ENCODE assay signal across 8 cellular contexts in the genomic region with DNA sequence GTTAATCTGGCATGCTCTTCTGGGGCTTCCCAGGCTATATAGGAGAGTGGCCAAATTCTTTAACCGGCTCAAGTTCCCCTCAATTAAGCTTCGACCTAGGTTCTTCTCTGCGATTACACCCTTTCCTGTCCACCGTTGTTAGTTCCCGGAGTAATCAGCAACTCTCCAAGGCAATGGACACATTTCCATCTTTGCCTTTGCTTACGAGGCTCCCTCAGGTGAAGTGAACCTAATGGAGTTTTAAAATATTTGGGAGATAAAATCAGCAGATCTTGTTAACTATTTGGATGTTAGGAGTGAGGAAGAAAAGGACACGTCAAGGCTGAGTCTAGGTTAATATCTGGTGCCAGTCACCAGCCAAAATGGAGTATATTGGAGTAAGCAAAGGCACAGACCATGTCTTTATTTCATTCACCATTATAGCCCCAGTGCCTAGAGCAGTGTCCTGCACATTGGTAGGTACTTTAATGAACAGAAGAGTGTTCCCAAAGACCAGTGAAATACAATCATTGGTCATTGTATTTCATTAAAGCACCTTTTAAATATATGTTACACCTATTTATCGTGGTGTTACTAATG. TPM values are rescaled to one million over a fixed set of nuclear protein-coding genes. Genes with fewer than 3 reads are reported as not detected.
DNase-seq lines count a peak whose midpoint lies in the region; ATAC-seq and TF ChIP-seq lines count a peak whose summit lies in the region.

No MANE protein-coding gene starts in this region.

- no peaks in the 10 kb centered on the region for H3K9me3 ChIP-seq in SJCRH30 (replicated peaks)
- no peaks in the 10 kb centered on the region for H3K9me3 ChIP-seq in spleen

- TF ChIP-seq CTCF in foreskin fibroblast (IDR thresholded peaks at IDR 0.05; ENCODE audit: low read depth, low read length) (no peak), spleen (IDR thresholded peaks at IDR 0.05 in 8 of 11, conservative IDR thresholded peaks at IDR 0.05 in 3 of 11) (no peak)

- no peaks in the 10 kb centered on the region for H3K9me3 Mint-ChIP-seq in activated CD4-positive, alpha-beta T cell treated with anti-CD3 and anti-CD28 coated beads, Interleukin-2, amount 10 ng/mL, durations not matched to agents 24 days and 14 days

- peaks cover 3% of the 10 kb centered on the region; the same call in 1 of the 2 replicates for H3K4me1 ChIP-seq in SJCRH30
- peaks cover 20 to 61% (median 48%) of the 10 kb centered on the region in 6 donors for H3K4me1 ChIP-seq in spleen

- 5 to 8% (median 7%) methylated on average over 8 of the region's 8 CpGs for WGBS in spleen, 5 donors

- H3K27me3 ChIP-seq in SJCRH30 (no peaks in the 10 kb centered on the region), spleen (replicated peaks in 1 of 7) (no peaks in the 10 kb centered on the region)

- peak; percentile 61 for DNase-seq in activated CD4-positive, alpha-beta T cell treated with anti-CD3 and anti-CD28 coated beads, Interleukin-2, amount 10 ng/mL, durations not matched to agents 24 days and 14 days
- no peak for DNase-seq in activated CD4-positive, alpha-beta T cell treated with anti-CD3 and anti-CD28 coated beads for 1 hour
- DNase-seq in SJCRH30, result no peak
- DNase-seq in foreskin fibroblast, result peak in 1 of 2 donors; percentile 18
- DNase-seq in spleen, result no peak
- no peak for DNase-seq in A172 (ENCODE audit: low spot score)

- H3K27me3 Mint-ChIP-seq in activated CD4-positive, alpha-beta T cell treated with anti-CD3 and anti-CD28 coated beads, Interleukin-2, amount 10 ng/mL, durations not matched to agents 24 days and 14 days, result peaks cover 2% of the 10 kb centered on the region

- peak overlapping the region; percentile 100 for H3K4me3 Mint-ChIP-seq in activated CD4-positive, alpha-beta T cell treated with anti-CD3 and anti-CD28 coated beads, Interleukin-2, amount 10 ng/mL, durations not matched to agents 24 days and 14 days

- ATAC-seq in HG03571 (IDR thresholded peaks at IDR 0.05; ENCODE audit: unreplicated experiment) (no peak), HG03521 (IDR thresholded peaks at IDR 0.05; ENCODE audit: unreplicated experiment) (no peak)

- peaks cover 24% of the 10 kb centered on the region for H3K36me3 ChIP-seq in SJCRH30
- H3K36me3 ChIP-seq in spleen, result peaks cover 3 to 53% (median 21%) of the 10 kb centered on the region in 6 donors

- peak overlapping the region; percentile 68 for H3K27ac ChIP-seq in SJCRH30
- H3K27ac ChIP-seq in spleen, result peak overlapping the region; percentile 89 to 98 (median 96)

- intact Hi-C loops in activated CD4-positive, alpha-beta T cell treated with anti-CD3 and anti-CD28 coated beads, Interleukin-2, amount 10 ng/mL, durations not matched to agents 24 days and 14 days (cut with micrococcal nuclease), result loop anchor here (1.0 to 10.0 kb wide), 8 partner anchors 47 to 1979 kb away; a partner anchor contains a TSS
- intact Hi-C loops in spleen (cut with DNase I; ENCODE audit: low total_unique reads), result no loop called here

- peaks cover 29% of the 10 kb centered on the region for H3K36me3 Mint-ChIP-seq in activated CD4-positive, alpha-beta T cell treated with anti-CD3 and anti-CD28 coated beads, Interleukin-2, amount 10 ng/mL, durations not matched to agents 24 days and 14 days (ENCODE audit: low read depth)

- H3K4me1 Mint-ChIP-seq in activated CD4-positive, alpha-beta T cell treated with anti-CD3 and anti-CD28 coated beads, Interleukin-2, amount 10 ng/mL, durations not matched to agents 24 days and 14 days, result peaks cover 33% of the 10 kb centered on the region

- H3K27ac Mint-ChIP-seq in activated CD4-positive, alpha-beta T cell treated with anti-CD3 and anti-CD28 coated beads, Interleukin-2, amount 10 ng/mL, durations not matched to agents 24 days and 14 days, result peak overlapping the region; percentile 100

- H3K4me3 ChIP-seq in SJCRH30 (peak overlapping the region; percentile 91), foreskin fibroblast (ENCODE audit: low read depth in 1 of 2, low read length in 2 of 2) (peak overlapping the region; percentile 82 to 88), spleen (peak overlapping the region; percentile 61 to 96 (median 82))

- TF ChIP-seq POLR2A in spleen (IDR thresholded peaks at IDR 0.05), result no peak

RNA-seq across cellular contexts. Expression of a gene that starts 0.5 kb away (rescaled TPM):
- 59.3 and 61.5 TPM in 2 replicates for total RNA-seq in activated CD4-positive, alpha-beta T cell treated with anti-CD3 and anti-CD28 coated beads, Interleukin-2, amount 10 ng/mL, durations not matched to agents 24 days and 14 days
- 45.3 and 47.1 TPM in 2 replicates for total RNA-seq in SJCRH30 (2014; rRNA removed; shearing (Covaris generic))
- total RNA-seq in spleen, result 10 to 100 TPM; 14.5 to 37.0 (median 21.5) TPM
- polyA plus RNA-seq in spleen, result 1 to 10 TPM; 4.5 to 5.6 (median 5.0) TPM
- total RNA-seq in A172 (2014; rRNA removed; shearing (Covaris generic)), result 36.7 and 40.3 TPM in 2 replicates

RNA-seq across cellular contexts. Expression of a gene that starts 0.6 kb away (rescaled TPM):
- total RNA-seq in activated CD4-positive, alpha-beta T cell treated with anti-CD3 and anti-CD28 coated beads, Interleukin-2, amount 10 ng/mL, durations not matched to agents 24 days and 14 days, result 18.5 and 19.7 TPM in 2 replicates
- 12.2 and 13.2 TPM in 2 replicates for total RNA-seq in SJCRH30 (2014; rRNA removed; shearing (Covaris generic))
- 10 to 100 TPM; 20.6 to 32.0 (median 24.4) TPM for total RNA-seq in spleen
- 10 to 100 TPM; 23.8 to 35.1 (median 25.6) TPM for polyA plus RNA-seq in spleen
- 21.0 and 41.5 TPM in 2 replicates for total RNA-seq in A172 (2014; rRNA removed; shearing (Covaris generic))

RNA-seq across cellular contexts. Expression of a gene that starts 59.9 kb away (rescaled TPM):
- total RNA-seq in activated CD4-positive, alpha-beta T cell treated with anti-CD3 and anti-CD28 coated beads, Interleukin-2, amount 10 ng/mL, durations not matched to agents 24 days and 14 days, result 0.14 TPM in 1 of 2 replicates, not detected in the other
- total RNA-seq in SJCRH30 (2014; rRNA removed; shearing (Covaris generic)), result 5.2 and 5.8 TPM in 2 replicates
- total RNA-seq in spleen, result 10 to 100 TPM in 4 of 7 donors, 1 to 10 TPM in 3; 3.8 to 17.5 (median 10.0) TPM
- polyA plus RNA-seq in spleen, result 1 to 10 TPM in 2 of 3 donors, under 1 TPM in 1; 0.53 to 3.3 (median 1.5) TPM
- total RNA-seq in A172 (2014; rRNA removed; shearing (Covaris generic)), result 15.7 and 15.9 TPM in 2 replicates
